Comparison of ENCODE assay signal across 3 cellular contexts in the genomic region with DNA sequence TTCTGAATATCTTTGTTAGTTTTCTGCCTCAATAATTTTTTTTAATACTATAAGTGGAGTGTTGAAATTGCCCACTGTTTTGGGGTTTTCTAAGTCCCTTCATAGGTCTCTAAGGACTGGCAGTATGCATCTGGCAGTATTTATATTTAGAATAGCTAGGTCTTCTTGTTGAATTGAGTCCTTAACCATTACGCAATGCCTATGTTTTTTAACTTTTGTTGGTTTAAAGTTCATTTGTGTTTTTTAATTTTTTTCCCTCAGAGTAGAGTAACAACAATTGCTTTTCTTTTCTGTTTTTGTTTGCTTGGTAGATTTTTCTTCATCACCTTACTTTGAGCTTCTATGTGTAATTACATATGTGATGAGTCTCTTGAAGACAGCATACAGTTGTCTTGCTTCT.
TF ChIP-seq lines count a peak whose summit lies in the region.

No MANE protein-coding gene starts in this region.

TF ChIP-seq in HepG2, 621 proteins besides CTCF, POLR2A, EP300 and RAD21:
- TF ChIP-seq ZNF549 (CRISPR knock-in tag; IDR thresholded peaks at IDR 0.05), result no peak
- no peak for TF ChIP-seq ASH2L (IDR thresholded peaks at IDR 0.05; ENCODE audit: insufficient read length, low read depth, low read length)
- peak; percentile 53; the same call in 1 of the 2 replicates for TF ChIP-seq CEBPB (IDR thresholded peaks at IDR 0.05; ENCODE audit: borderline replicate concordance, low read depth, low read length)
- TF ChIP-seq, protein P1, sequence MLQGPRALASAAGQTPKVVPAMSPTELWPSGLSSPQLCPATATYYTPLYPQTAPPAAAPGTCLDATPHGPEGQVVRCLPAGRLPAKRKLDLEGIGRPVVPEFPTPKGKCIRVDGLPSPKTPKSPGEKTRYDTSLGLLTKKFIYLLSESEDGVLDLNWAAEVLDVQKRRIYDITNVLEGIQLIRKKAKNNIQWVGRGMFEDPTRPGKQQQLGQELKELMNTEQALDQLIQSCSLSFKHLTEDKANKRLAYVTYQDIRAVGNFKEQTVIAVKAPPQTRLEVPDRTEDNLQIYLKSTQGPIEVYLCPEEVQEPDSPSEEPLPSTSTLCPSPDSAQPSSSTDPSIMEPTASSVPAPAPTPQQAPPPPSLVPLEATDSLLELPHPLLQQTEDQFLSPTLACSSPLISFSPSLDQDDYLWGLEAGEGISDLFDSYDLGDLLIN (CRISPR knock-in tag; IDR thresholded peaks at IDR 0.05; ENCODE audit: borderline replicate concordance), result no peak
- TF ChIP-seq CAMTA2 (CRISPR knock-in tag; IDR thresholded peaks at IDR 0.05; ENCODE audit: borderline replicate concordance), result no peak
- no peak for TF ChIP-seq ZNF605 (CRISPR knock-in tag; IDR thresholded peaks at IDR 0.05)

TF ChIP-seq in IMR-90, 13 proteins besides CTCF, POLR2A, EP300 and RAD21:
- TF ChIP-seq CEBPB (IDR thresholded peaks at IDR 0.05; ENCODE audit: low read depth, low read length) (peak; percentile 59), RFX5 (IDR thresholded peaks at IDR 0.05; ENCODE audit: low read depth, low read length) (no peak), MAZ (IDR thresholded peaks at IDR 0.05; ENCODE audit: borderline replicate concordance, low read depth, low read length) (no peak), BHLHE40 (IDR thresholded peaks at IDR 0.05; ENCODE audit: low read depth, low read length) (no peak)

TF ChIP-seq in H1, 55 proteins besides CTCF, POLR2A, EP300 and RAD21:
- peak; percentile 59; the same call in 1 of the 2 replicates for TF ChIP-seq CEBPB (IDR thresholded peaks at IDR 0.05; ENCODE audit: low read depth, low read length)
- TF ChIP-seq KDM4A (IDR thresholded peaks at IDR 0.05; ENCODE audit: low read depth, low read length, severe bottlenecking), result no peak
